Comparison of ENCODE assay signal across 22 cellular contexts in the genomic region with DNA sequence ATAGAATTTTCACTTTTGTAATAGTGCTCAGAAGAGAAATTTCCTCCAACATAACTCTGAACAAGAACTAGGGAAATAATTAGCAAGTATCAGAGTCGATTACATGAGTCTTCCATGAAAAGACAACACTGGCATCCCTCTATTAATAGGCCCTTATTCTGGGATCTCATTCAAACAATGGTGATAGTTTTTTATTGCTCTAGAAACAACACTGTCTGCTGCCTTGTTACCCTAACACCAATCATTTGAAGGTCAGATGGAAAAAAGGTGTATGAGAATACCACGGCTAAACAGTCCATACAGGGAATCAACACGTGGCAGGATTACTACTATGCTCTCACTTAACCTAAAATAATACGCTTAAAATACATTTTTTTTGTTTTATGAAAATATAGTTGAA.
"Had no signal": no experiment of that assay in that cellular context is flagged by ENCODE, and none has a peak within 500 bp of the region (broad histone marks: within the 10 kb centered on the region; RNA-seq: fewer than 3 reads in every experiment).

No MANE protein-coding gene starts in this region.

- H3K4me3 ChIP-seq: K562 had no signal

- ATAC-seq: Panc1, PC-3 had no signal

- H3K4me1 Mint-ChIP-seq: IgD-negative memory B cell had no signal

- H3K27ac Mint-ChIP-seq: IgD-negative memory B cell had no signal

- H3K27me3 Mint-ChIP-seq: IgD-negative memory B cell had no signal

- H3K9me3 Mint-ChIP-seq: IgD-negative memory B cell had no signal

- H3K4me3 Mint-ChIP-seq: IgD-negative memory B cell had no signal

- H3K27ac ChIP-seq: HL-60, KMS-11 had no signal

- FAIRE-seq: HTR-8/SVneo had no signal

- H3K9me3 ChIP-seq: SK-N-SH had no signal

- DNase-seq: Kasumi-1, MM.1S, NCI-H1092 treated with DMSO at 0.1 percent for 48 hours, NCI-H1436, NCI-H1694 treated with DMSO at 0.1 percent for 48 hours, NCI-H1930, NCI-H2081, NCI-H2107, NCI-H226, NCI-H446, NCI-H510A, NCI-H524 treated with DMSO at 0.1 percent for 48 hours, NCI-H774, PC-3, SHP77, SK-N-SH had no signal
